In genomic region chrX:45258741-45259402, GRCh38 we compare ENCODE assay signal across 25 cellular contexts. TPM values are rescaled to one million over a fixed set of nuclear protein-coding genes. Genes with fewer than 3 reads are reported as not detected.
"Had no signal": no experiment of that assay in that cellular context is flagged by ENCODE, and none has a peak within 500 bp of the region (broad histone marks: within the 10 kb centered on the region; RNA-seq: fewer than 3 reads in every experiment).

No MANE protein-coding gene starts in this region.

- H3K9me2 ChIP-seq: SK-N-SH had no signal

- DNase-seq: KBM-7, MV-4-11, NCI-H1048, NCI-H1105 treated with DMSO at 0.1 percent for 48 hours, NCI-H1417 treated with DMSO at 0.1 percent for 48 hours, NCI-H146, NCI-H1694 treated with DMSO at 0.1 percent for 48 hours, NCI-H1930, NCI-H2081, NCI-H2107, NCI-H2227 treated with DMSO at 0.1 percent for 48 hours, NCI-H524, NCI-H526 treated with DMSO at 0.1 percent for 48 hours, NCI-H774, PC-3, Right ventricle myocardium superior, SIG-M5, SK-N-SH had no signal

- H3K4me2 ChIP-seq: SK-N-SH had no signal

- ATAC-seq: Panc1, PC-3 had no signal

- H3K9me3 ChIP-seq: SK-N-SH had no signal

RNA-seq across cellular contexts. Expression of gene DIPK2B, which starts 58.2 kb away (rescaled TPM):
- total RNA-seq: HT-29, LHCN-M2, MCF 10A, NCI-H460, RPMI7951, SK-MEL-5 had no signal
